In genomic region chr6:168908166-168908565, GRCh38 we compare ENCODE assay signal across 1 cellular context.
TF ChIP-seq lines count a peak whose summit lies in the region.

No MANE protein-coding gene starts in this region.

TF ChIP-seq in IMR-90, 13 proteins besides CTCF, POLR2A, EP300 and RAD21 (continued from another document):
- TF ChIP-seq, protein P1, sequence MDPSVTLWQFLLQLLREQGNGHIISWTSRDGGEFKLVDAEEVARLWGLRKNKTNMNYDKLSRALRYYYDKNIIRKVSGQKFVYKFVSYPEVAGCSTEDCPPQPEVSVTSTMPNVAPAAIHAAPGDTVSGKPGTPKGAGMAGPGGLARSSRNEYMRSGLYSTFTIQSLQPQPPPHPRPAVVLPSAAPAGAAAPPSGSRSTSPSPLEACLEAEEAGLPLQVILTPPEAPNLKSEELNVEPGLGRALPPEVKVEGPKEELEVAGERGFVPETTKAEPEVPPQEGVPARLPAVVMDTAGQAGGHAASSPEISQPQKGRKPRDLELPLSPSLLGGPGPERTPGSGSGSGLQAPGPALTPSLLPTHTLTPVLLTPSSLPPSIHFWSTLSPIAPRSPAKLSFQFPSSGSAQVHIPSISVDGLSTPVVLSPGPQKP (IDR thresholded peaks at IDR 0.05; ENCODE audit: borderline replicate concordance, low read depth, low read length) = no peak
- TF ChIP-seq MXI1 (IDR thresholded peaks at IDR 0.05; ENCODE audit: borderline replicate concordance, low read depth, low read length) (no peak), FOS (IDR thresholded peaks at IDR 0.05; ENCODE audit: low read depth, low read length) (no peak), NFE2L2 (IDR thresholded peaks at IDR 0.05; ENCODE audit: low read depth, low read length) (no peak), MAZ (IDR thresholded peaks at IDR 0.05; ENCODE audit: borderline replicate concordance, low read depth, low read length) (no peak), CEBPB (IDR thresholded peaks at IDR 0.05; ENCODE audit: low read depth, low read length) (no peak), SMC3 (IDR thresholded peaks at IDR 0.05; ENCODE audit: low read depth, low read length) (no peak)
TF ChIP-seq in IMR-90: peak in this region for 0.
